In the genomic region with DNA sequence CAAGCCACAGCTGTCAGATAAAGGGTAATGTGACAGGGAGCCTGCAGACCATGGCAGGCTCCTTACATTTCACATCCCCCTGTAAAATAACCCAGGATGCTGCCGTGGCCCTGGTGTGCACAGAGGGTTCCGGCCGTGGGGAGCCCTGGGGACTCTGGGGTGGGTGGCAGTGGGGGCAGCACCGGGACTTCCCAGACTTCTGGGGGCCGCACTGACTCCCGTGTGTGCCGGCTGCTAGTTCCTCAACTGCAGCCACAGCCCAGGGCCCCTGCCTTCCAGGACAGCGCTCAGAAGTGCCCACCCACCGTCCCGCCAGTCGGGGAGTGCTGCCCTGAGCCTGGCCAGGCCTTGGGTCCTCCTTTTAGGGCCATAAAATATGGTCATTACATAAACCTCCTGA, we compare ENCODE assay signal across 21 cellular contexts. TPM values are rescaled to one million over a fixed set of nuclear protein-coding genes. Genes with fewer than 3 reads are reported as not detected.
"Had no signal": no experiment of that assay in that cellular context is flagged by ENCODE, and none has a peak within 500 bp of the region (broad histone marks: within the 10 kb centered on the region; RNA-seq: fewer than 3 reads in every experiment).

No MANE protein-coding gene starts in this region.

- H3K36me3 Mint-ChIP-seq: naive B cell had no signal

- H3K27ac ChIP-seq: ascending aorta, coronary artery, gastroesophageal sphincter, heart right ventricle, left lung, parathyroid adenoma, thyroid gland, uterus had no signal

- ATAC-seq: activated T-cell treated with anti-CD3 and anti-CD28 coated beads, Interleukin-2, amount 50 U/mL, for 4 hours; esophagus mucosa; gastroesophageal sphincter; heart right ventricle; left lung; mucosa of descending colon had no signal

- H3K4me3 Mint-ChIP-seq: activated T-cell treated with anti-CD3 and anti-CD28 coated beads, Interleukin-2, amount 50 U/mL, for 4 hours; naive B cell had no signal

- H3K9me3 Mint-ChIP-seq: activated T-cell treated with anti-CD3 and anti-CD28 coated beads, Interleukin-2, amount 50 U/mL, for 4 hours had no signal

- DNase-seq: activated CD4-positive, alpha-beta T cell treated with anti-CD3 and anti-CD28 coated beads for 1 hour; activated naive CD4-positive, alpha-beta T cell treated with anti-CD3 and anti-CD28 coated beads, Interleukin-2, amount 50 U/mL, for 16 hours; activated T-cell treated with anti-CD3 and anti-CD28 coated beads, Interleukin-2, amount 50 U/mL, for 4 hours; effector CD4-positive, alpha-beta T cell; heart right ventricle; mammary epithelial cell; mucosa of descending colon; naive B cell; stimulated activated CD4-positive, alpha-beta T cell treated with anti-CD3 and anti-CD28 coated beads, Interleukin-2, amount 100 ng/mL, for 24 hours; stimulated activated naive CD4-positive, alpha-beta T cell treated with Interleukin-2 at 50 U/mL for 16 hours; thyroid gland; uterus had no signal

- H3K27me3 ChIP-seq: ascending aorta, thyroid gland, uterus had no signal

- H3K9me3 ChIP-seq: ascending aorta, gastroesophageal sphincter, heart right ventricle, left lung, mucosa of descending colon, thyroid gland, uterus had no signal

- H2AFZ ChIP-seq: parathyroid adenoma had no signal

- H3K36me3 ChIP-seq: ascending aorta, gastroesophageal sphincter, heart right ventricle, left lung, thyroid gland, uterus had no signal

- H3K4me3 ChIP-seq: ascending aorta, coronary artery, gastroesophageal sphincter, heart right ventricle, left lung, mucosa of descending colon, thyroid gland, uterus had no signal

- H3K4me1 ChIP-seq: ascending aorta, gastroesophageal sphincter, heart right ventricle, left lung, parathyroid adenoma, thyroid gland, uterus had no signal

- H3K79me2 ChIP-seq: parathyroid adenoma had no signal

RNA-seq across cellular contexts. Expression of a gene that starts 56.5 kb away (rescaled TPM):
- total RNA-seq: activated T-cell treated with anti-CD3 and anti-CD28 coated beads, Interleukin-2, amount 50 U/mL, for 4 hours; ascending aorta; esophagus mucosa; gastroesophageal sphincter; heart right ventricle; kidney epithelial cell; left lung; mammary epithelial cell; renal cortical epithelial cell; T-helper 1 cell treated with Interleukin-12 subunit alpha and Interleukin-12 subunit beta and Interleukin-4 antibody, amounts not matched to agents 30 ng/mL and 1 ng/mL, for 36 hours had no signal
- polyA plus RNA-seq: heart right ventricle, mammary epithelial cell had no signal
